ENCODE assay signal across 18 cellular contexts in the genomic region with DNA sequence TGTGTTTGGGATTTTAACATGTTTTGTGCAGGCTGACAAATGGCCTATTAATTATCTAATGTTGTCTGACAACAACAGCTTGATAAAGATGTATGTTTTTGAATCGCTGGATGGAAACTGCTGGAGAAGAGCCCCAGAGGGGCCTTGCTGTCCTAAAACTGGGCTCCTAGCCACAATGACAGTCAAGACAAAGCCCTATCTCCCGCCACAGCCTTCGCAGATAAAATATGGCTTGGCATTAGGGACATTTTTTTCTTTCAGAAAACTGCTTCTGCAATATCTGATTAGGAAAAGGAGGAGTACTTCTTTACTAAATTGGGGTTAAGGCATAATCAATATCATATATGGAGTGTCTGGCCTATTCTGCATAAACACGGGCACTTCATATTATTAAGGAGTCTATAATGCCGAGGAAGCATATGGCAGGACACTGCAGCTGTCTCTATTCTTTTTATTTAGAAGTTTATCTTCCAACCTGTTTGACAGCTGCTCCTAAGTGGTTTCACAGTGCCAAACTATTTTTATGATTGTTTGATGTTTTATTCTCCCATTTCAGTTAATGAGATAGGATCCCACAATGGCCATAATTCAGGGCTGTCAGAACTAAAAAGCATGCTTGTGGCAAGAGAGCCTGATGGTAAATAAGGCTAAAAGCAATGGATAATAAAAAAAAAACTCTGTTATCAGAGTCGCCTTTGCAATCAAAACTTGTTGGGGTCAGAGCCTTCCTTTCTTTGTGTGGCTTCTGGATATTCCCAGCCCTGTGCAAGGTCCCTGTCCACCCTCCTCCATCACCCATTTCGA.
DNase-seq lines count a peak whose midpoint lies in the region; ATAC-seq, FAIRE-seq and TF ChIP-seq lines count a peak whose summit lies in the region.
"Had no signal": no experiment of that assay in that cellular context is flagged by ENCODE, and none has a peak within 500 bp of the region (broad histone marks: within the 10 kb centered on the region; RNA-seq: fewer than 3 reads in every experiment).

No MANE protein-coding gene starts in this region.

- no peaks in the 10 kb centered on the region for H4K20me1 ChIP-seq in K562 (replicated peaks; ENCODE audit: control insufficient read depth, insufficient read depth, low read length)

- WGBS in K562 (ENCODE audit: insufficient coverage, low coverage, missing lambda C conversion rate): 3% methylated on average over 7 of the region's 7 CpGs

- H3K9me3 ChIP-seq in K562 (replicated peaks; ENCODE audit: control insufficient read depth, insufficient read depth, low read depth, low read length) (no peaks in the 10 kb centered on the region), upper lobe of right lung (no peaks in the 10 kb centered on the region)

- no peak overlapping the region for H3K27ac Mint-ChIP-seq in activated CD4-positive, alpha-beta memory T cell treated with anti-CD3 and anti-CD28 coated beads for 36 hours
- H3K27ac Mint-ChIP-seq: activated naive CD8-positive, alpha-beta T cell had no signal

- H3K4me2 ChIP-seq in K562 (ENCODE audit: insufficient read depth, low read length): no peak overlapping the region; the same call in 1 of the 2 replicates

- ATAC-seq in K562 (0 out of 3 replicates have a peak, but pooled peaks have one; percentile 28), upper lobe of right lung (no peak)

- in situ Hi-C loops in K562 (cut with MboI): no loop called here

- no peak overlapping the region for H3K4me3 Mint-ChIP-seq in activated CD4-positive, alpha-beta memory T cell treated with anti-CD3 and anti-CD28 coated beads for 36 hours
- H3K4me3 Mint-ChIP-seq: activated naive CD8-positive, alpha-beta T cell had no signal

- no peaks in the 10 kb centered on the region for H3K79me2 ChIP-seq in K562 (ENCODE audit: control insufficient read depth, insufficient read depth, low read length)

- no peak overlapping the region for H3K9ac ChIP-seq in K562 (ENCODE audit: insufficient read depth in 1 of 2, low read depth in 2 of 2, low read length in 2 of 2)

- TF ChIP-seq EP300 in K562 (IDR thresholded peaks at IDR 0.05; ENCODE audit: low read length): no peak; the same call in 1 of the 2 replicates

- peak; percentile 69 for DNase-seq in CMK (ENCODE audit: low read depth)
- DNase-seq in NCI-H1092 (lab: John Stamatoyannopoulos, UW): peak; percentile 65
- peak; percentile 30 for DNase-seq in NCI-H510A (lab: John Stamatoyannopoulos, UW)
- DNase-seq in K562 (ENCODE audit: extremely low read depth in 1 of 4, low spot score in 3 of 4): peak in 3 of 4 experiments; percentile 10 to 44 (median 27)
- DNase-seq in activated CD4-positive, alpha-beta memory T cell treated with anti-CD3 and anti-CD28 coated beads for 36 hours: no peak
- DNase-seq in upper lobe of right lung: no peak
- DNase-seq in activated gamma-delta T cell (lab: John Stamatoyannopoulos, UW): no peak
- no peak for DNase-seq in RWPE1 (ENCODE audit: low spot score)
- DNase-seq: central memory CD4-positive, alpha-beta T cell; EL; KBM-7; NCI-H526 treated with DMSO at 0.1 percent for 48 hours; SIG-M5; stimulated activated CD8-positive, alpha-beta memory T cell treated with anti-CD3 and anti-CD28 coated beads, Interleukin-4, amount 100 ng/mL, for 48 hours had no signal

- H3K4me1 ChIP-seq in K562 (replicated peaks in 1 of 2; ENCODE audit: control insufficient read depth in 2 of 2, insufficient read depth in 2 of 2, low read length in 2 of 2) (no peaks in the 10 kb centered on the region; a peak in 1 of 5 replicates), upper lobe of right lung (peaks cover 5% of the 10 kb centered on the region)

- H3K4me3 ChIP-seq in K562 (no peak overlapping the region), upper lobe of right lung (no peak overlapping the region)

- TF ChIP-seq CTCF in K562 (IDR thresholded peaks at IDR 0.05 in 2 of 3, conservative IDR thresholded peaks at IDR 0.05 in 1 of 3; ENCODE audit: insufficient read depth in 2 of 3, low read depth in 1 of 3, low read length in 3 of 3) (no peak), upper lobe of right lung (IDR thresholded peaks at IDR 0.05) (no peak), RWPE1 (conservative IDR thresholded peaks at IDR 0.05; ENCODE audit: low read depth) (no peak)

- peaks cover 0 to 4% of the 10 kb centered on the region in 2 experiments; a peak in 1 of 5 replicates for H3K27me3 ChIP-seq in K562 (ENCODE audit: control insufficient read depth in 2 of 2, insufficient read depth in 2 of 2, low read length in 2 of 2)
- no peaks in the 10 kb centered on the region for H3K27me3 ChIP-seq in upper lobe of right lung

- no peaks in the 10 kb centered on the region for H3K4me1 Mint-ChIP-seq in activated CD4-positive, alpha-beta memory T cell treated with anti-CD3 and anti-CD28 coated beads for 36 hours (ENCODE audit: low read depth)

- TF ChIP-seq POLR2A in K562 (conservative IDR thresholded peaks at IDR 0.05): no peak

- H2AFZ ChIP-seq in K562 (ENCODE audit: low read depth, low read length): no peak overlapping the region

- CTCF ChIA-PET in K562 (lab: Yijun Ruan, JAX; ENCODE audit: low intra/inter-chr PET ratio) (no interaction called here), RWPE1 (lab: Yijun Ruan, JAX) (no interaction called here)
- CTCF ChIA-PET in activated CD4-positive, alpha-beta memory T cell treated with anti-CD3 and anti-CD28 coated beads for 36 hours (lab: Charles Lee): no interaction called here

- no peak for FAIRE-seq in K562 (lab: Jason Lieb, UNC)
- FAIRE-seq: endometrium, GM19239, H1 had no signal

- no TSS peak for BruUV-seq in K562 (replicated peaks; lab: Mats Ljungman, UMichigan)

- H3K27ac ChIP-seq in K562 (ENCODE audit: extremely low read depth, low read depth, low read length): no peak overlapping the region
- no peak overlapping the region for H3K27ac ChIP-seq in upper lobe of right lung
- no peak overlapping the region for H3K27ac ChIP-seq in RWPE1

- no peaks in the 10 kb centered on the region for H3K27me3 Mint-ChIP-seq in activated CD4-positive, alpha-beta memory T cell treated with anti-CD3 and anti-CD28 coated beads for 36 hours

- H3K9me1 ChIP-seq in K562 (ENCODE audit: control insufficient read depth, insufficient read depth, low read length): no peaks in the 10 kb centered on the region

- POLR2A ChIA-PET in K562 (lab: Yijun Ruan, JAX) (no interaction called here), RWPE1 (lab: Yijun Ruan, JAX; ENCODE audit: low non-redundant PET) (no interaction called here)
- POLR2A ChIA-PET in activated CD4-positive, alpha-beta memory T cell treated with anti-CD3 and anti-CD28 coated beads for 36 hours (lab: Charles Lee): no interaction called here

- H3K9me3 Mint-ChIP-seq in activated CD4-positive, alpha-beta memory T cell treated with anti-CD3 and anti-CD28 coated beads for 36 hours: no peaks in the 10 kb centered on the region

- no peaks in the 10 kb centered on the region for H3K36me3 Mint-ChIP-seq in activated CD4-positive, alpha-beta memory T cell treated with anti-CD3 and anti-CD28 coated beads for 36 hours
- H3K36me3 Mint-ChIP-seq: activated naive CD8-positive, alpha-beta T cell had no signal

- intact Hi-C loops in K562 (cut with micrococcal nuclease): no loop called here
- intact Hi-C loops in activated CD4-positive, alpha-beta memory T cell treated with anti-CD3 and anti-CD28 coated beads for 36 hours (cut with micrococcal nuclease): no loop called here
- intact Hi-C loops in upper lobe of right lung (cut with DNase I): no loop called here

- 0 out of 4 replicates have a peak, but pooled peaks of 1 of the 2 experiments have one; percentile 6 for TF ChIP-seq RAD21 in K562 (CRISPR knock-in tag; conservative IDR thresholded peaks at IDR 0.05 in 1 of 2, IDR thresholded peaks at IDR 0.05 in 1 of 2)

- H3K36me3 ChIP-seq in K562 (ENCODE audit: control insufficient read depth, insufficient read depth, low read length) (no peaks in the 10 kb centered on the region), upper lobe of right lung (no peaks in the 10 kb centered on the region)

TF ChIP-seq in K562, 482 proteins besides CTCF, POLR2A, EP300 and RAD21 (continues in another document):
- TF ChIP-seq, protein P1, sequence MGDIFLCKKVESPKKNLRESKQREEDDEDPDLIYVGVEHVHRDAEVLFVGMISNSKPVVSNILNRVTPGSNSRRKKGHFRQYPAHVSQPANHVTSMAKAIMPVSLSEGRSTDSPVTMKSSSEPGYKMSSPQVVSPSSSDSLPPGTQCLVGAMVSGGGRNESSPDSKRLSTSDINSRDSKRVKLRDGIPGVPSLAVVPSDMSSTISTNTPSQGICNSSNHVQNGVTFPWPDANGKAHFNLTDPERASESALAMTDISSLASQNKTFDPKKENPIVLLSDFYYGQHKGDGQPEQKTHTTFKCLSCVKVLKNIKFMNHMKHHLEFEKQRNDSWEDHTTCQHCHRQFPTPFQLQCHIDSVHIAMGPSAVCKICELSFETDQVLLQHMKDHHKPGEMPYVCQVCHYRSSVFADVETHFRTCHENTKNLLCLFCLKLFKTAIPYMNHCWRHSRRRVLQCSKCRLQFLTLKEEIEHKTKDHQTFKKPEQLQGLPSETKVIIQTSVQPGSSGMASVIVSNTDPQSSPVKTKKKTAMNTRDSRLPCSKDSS (IDR thresholded peaks at IDR 0.05; ENCODE audit: low read depth, partially characterized antibody): no peak
- TF ChIP-seq ATF4 (CRISPR knock-in tag; IDR thresholded peaks at IDR 0.05): peak; percentile 73
- no peak for TF ChIP-seq RBBP5 (IDR thresholded peaks at IDR 0.05; ENCODE audit: borderline replicate concordance, insufficient read depth, low read length, poor library complexity, severe bottlenecking)

Comparison
In these comparisons a context has a peak if more than half of its experiments do, and no peak if none do; other contexts are left out.
1. DNase-seq: peak in CMK (single experiment), NCI-H1092 (single experiment), NCI-H510A (single experiment) and K562 (3 of 4); none in activated CD4-positive, alpha-beta memory T cell treated with anti-CD3 and anti-CD28 coated beads for 36 hours (single experiment), upper lobe of right lung (single experiment), activated gamma-delta T cell (single experiment) and RWPE1 (single experiment).